ENCODE assay signal across 8 cellular contexts in the genomic region with DNA sequence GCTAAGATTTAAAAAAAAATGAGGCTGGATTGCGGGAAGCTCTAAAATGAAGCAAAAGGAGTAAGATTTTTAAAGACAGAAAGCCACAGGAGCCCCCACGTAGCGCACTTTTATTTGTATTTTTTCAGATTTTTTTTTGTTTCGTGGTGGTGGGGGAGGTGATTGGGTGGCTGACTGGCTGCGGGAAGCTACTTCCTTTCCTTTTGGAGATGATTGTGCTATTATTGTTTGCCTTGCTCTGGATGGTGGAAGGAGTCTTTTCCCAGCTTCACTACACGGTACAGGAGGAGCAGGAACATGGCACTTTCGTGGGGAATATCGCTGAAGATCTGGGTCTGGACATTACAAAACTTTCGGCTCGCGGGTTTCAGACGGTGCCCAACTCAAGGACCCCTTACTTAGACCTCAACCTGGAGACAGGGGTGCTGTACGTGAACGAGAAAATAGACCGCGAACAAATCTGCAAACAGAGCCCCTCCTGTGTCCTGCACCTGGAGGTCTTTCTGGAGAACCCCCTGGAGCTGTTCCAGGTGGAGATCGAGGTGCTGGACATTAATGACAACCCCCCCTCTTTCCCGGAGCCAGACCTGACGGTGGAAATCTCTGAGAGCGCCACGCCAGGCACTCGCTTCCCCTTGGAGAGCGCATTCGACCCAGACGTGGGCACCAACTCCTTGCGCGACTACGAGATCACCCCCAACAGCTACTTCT. TPM values are rescaled to one million over a fixed set of nuclear protein-coding genes. Genes with fewer than 3 reads are reported as not detected.
DNase-seq lines count a peak whose midpoint lies in the region; ATAC-seq and TF ChIP-seq lines count a peak whose summit lies in the region.

No MANE protein-coding gene starts in this region.

- no peak for TF ChIP-seq EP300 in gastroesophageal sphincter (IDR thresholded peaks at IDR 0.05)

- peaks cover 37% of the 10 kb centered on the region for H3K27me3 ChIP-seq in gastroesophageal sphincter

- H3K9me3 ChIP-seq in gastroesophageal sphincter = no peaks in the 10 kb centered on the region

- TF ChIP-seq CTCF in gastroesophageal sphincter (IDR thresholded peaks at IDR 0.05) = no peak
- TF ChIP-seq CTCF in retinal pigment epithelial cell (conservative IDR thresholded peaks at IDR 0.05; ENCODE audit: low read depth, low read length) = no peak

- TF ChIP-seq POLR2A in gastroesophageal sphincter (IDR thresholded peaks at IDR 0.05) = no peak

- peak overlapping the region; percentile 57 to 61 for H3K4me3 ChIP-seq in gastroesophageal sphincter
- peak overlapping the region; percentile 73 for H3K4me3 ChIP-seq in retinal pigment epithelial cell (ENCODE audit: low read length)

- DNase-seq in DMS53 treated with DMSO at 0.1 percent for 48 hours (lab: John Stamatoyannopoulos, UW; ENCODE audit: unreplicated experiment) (peak; percentile 14), LHCN-M2 (ENCODE audit: low read depth) (peak; percentile 2), retinal pigment epithelial cell (ENCODE audit: low read depth) (no peak), GDM1 (lab: John Stamatoyannopoulos, UW) (no peak), NCI-H2171 treated with DMSO at 0.1 percent for 48 hours (lab: John Stamatoyannopoulos, UW) (no peak), NCI-H2029 (lab: John Stamatoyannopoulos, UW) (no peak)

- H3K27ac ChIP-seq in gastroesophageal sphincter = peak overlapping the region in 1 of 4 donors; percentile 69

- no peak for ATAC-seq in gastroesophageal sphincter
- no peak for ATAC-seq in HG02970 (IDR thresholded peaks at IDR 0.05; ENCODE audit: low FRiP score, unreplicated experiment)

- peaks cover 0 to 74% (median 35%) of the 10 kb centered on the region in 3 donors for H3K4me1 ChIP-seq in gastroesophageal sphincter

- H3K36me3 ChIP-seq in gastroesophageal sphincter = no peaks in the 10 kb centered on the region

- 0 to 2% methylated on average over 4 to 6 of the region's 28 CpGs for WGBS in gastroesophageal sphincter (ENCODE audit: low coverage in 1 of 2), 2 donors

RNA-seq across cellular contexts. Expression of a gene that starts 1.0 kb away (rescaled TPM):
- total RNA-seq in LHCN-M2 (2014; rRNA removed) = 1.0 and 1.3 TPM in 2 replicates
- polyA plus RNA-seq in LHCN-M2 (2012) = 3.6 TPM
- 10 to 100 TPM in 2 of 4 donors, under 1 TPM in 2; 0.27 to 18.1 (median 7.0) TPM for total RNA-seq in gastroesophageal sphincter

Comparison
In these comparisons a context has a peak if more than half of its experiments do, and no peak if none do; other contexts are left out.
1. DNase-seq: peak in DMS53 treated with DMSO at 0.1 percent for 48 hours (single experiment) and LHCN-M2 (single experiment); none in retinal pigment epithelial cell (single experiment), GDM1 (single experiment), NCI-H2171 treated with DMSO at 0.1 percent for 48 hours (single experiment) and NCI-H2029 (single experiment).